In the genomic region with DNA sequence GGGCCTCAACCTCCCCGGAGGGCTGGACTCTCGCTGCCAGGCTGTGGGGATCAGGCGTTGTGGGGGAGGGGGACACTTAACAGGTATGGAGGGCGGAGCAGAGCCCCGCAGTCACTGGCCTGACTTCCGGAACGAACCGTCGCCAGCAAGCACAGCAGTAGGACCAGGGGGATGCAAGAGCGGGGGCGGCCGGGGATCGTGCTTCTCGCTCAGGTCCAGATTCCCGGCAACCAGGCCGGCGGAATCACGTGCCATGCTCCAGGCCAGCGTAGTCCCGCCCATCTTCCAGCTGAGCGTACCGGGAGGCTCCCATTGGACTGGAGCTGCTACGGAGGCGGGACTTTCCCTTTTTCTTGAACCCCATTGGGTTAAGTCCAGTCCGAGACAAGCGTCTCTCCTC, we compare ENCODE assay signal across 10 cellular contexts. TPM values are rescaled to one million over a fixed set of nuclear protein-coding genes. Genes with fewer than 3 reads are reported as not detected.
DNase-seq lines count a peak whose midpoint lies in the region; ATAC-seq, FAIRE-seq and TF ChIP-seq lines count a peak whose summit lies in the region.
"Had no signal": no experiment of that assay in that cellular context is flagged by ENCODE, and none has a peak within 500 bp of the region (broad histone marks: within the 10 kb centered on the region; RNA-seq: fewer than 3 reads in every experiment).

No MANE protein-coding gene starts in this region.

- H2AFZ ChIP-seq in Karpas-422 (ENCODE audit: low read length): no peak overlapping the region

- peak; percentile 77 for ATAC-seq in GM21526 (IDR thresholded peaks at IDR 0.05; ENCODE audit: low FRiP score, unreplicated experiment)

- no peak for FAIRE-seq in GM12891 (lab: Jason Lieb, UNC)

- H3K79me2 ChIP-seq in Karpas-422 (ENCODE audit: low read length): no peaks in the 10 kb centered on the region

- H3K36me3 ChIP-seq in ovary (no peaks in the 10 kb centered on the region), Karpas-422 (ENCODE audit: insufficient read depth, low read length) (no peaks in the 10 kb centered on the region)

- peak; percentile 60 to 69 for DNase-seq in activated CD4-positive, alpha-beta T cell treated with anti-CD3 and anti-CD28 coated beads, Interleukin-2, amount 50 U/mL, for 4 hours
- DNase-seq in epithelial cell of esophagus (ENCODE audit: low read depth) (peak; percentile 60), ovary (peak; percentile 69 to 85 (median 74)), GM12891 (ENCODE audit: insufficient read length, low spot score) (no peak), Karpas-422 (no peak), NCI-H2171 treated with DMSO at 0.1 percent for 48 hours (lab: John Stamatoyannopoulos, UW) (no peak), NCI-H774 (lab: John Stamatoyannopoulos, UW) (no peak)

- no peaks in the 10 kb centered on the region for H3K4me1 ChIP-seq in ovary (ENCODE audit: insufficient read depth)
- H3K4me1 ChIP-seq in Karpas-422 (ENCODE audit: low read length): no peaks in the 10 kb centered on the region

- 69 to 87% (median 73%) methylated on average over 26 of the region's 26 CpGs for WGBS in ovary, 3 donors

- H3K27ac ChIP-seq in ovary (no peak overlapping the region), Karpas-422 (ENCODE audit: low read length) (no peak overlapping the region)

- TF ChIP-seq CTCF in epithelial cell of esophagus (IDR thresholded peaks at IDR 0.05; ENCODE audit: insufficient read depth, low read depth, low read length, missing control alignments) (no peak), ovary (IDR thresholded peaks at IDR 0.05) (no peak)

- intact Hi-C loops in ovary (cut with DNase I): no loop called here

- TF ChIP-seq EP300 in ovary (IDR thresholded peaks at IDR 0.05): no peak

- H3K9me3 ChIP-seq in ovary: no peaks in the 10 kb centered on the region
- H3K9me3 ChIP-seq in Karpas-422 (ENCODE audit: low read length): no peaks in the 10 kb centered on the region

- TF ChIP-seq POLR2A in ovary (IDR thresholded peaks at IDR 0.05) (no peak), GM12891 (IDR thresholded peaks at IDR 0.05; ENCODE audit: low read depth, low read length) (no peak)

- H3K27me3 ChIP-seq in ovary (no peaks in the 10 kb centered on the region), Karpas-422 (ENCODE audit: low read length) (no peaks in the 10 kb centered on the region)

- H3K9ac ChIP-seq in Karpas-422 (ENCODE audit: low read length): no peak overlapping the region

- H3K4me3 ChIP-seq in epithelial cell of esophagus (ENCODE audit: low read length): peak overlapping the region; percentile 40
- peak overlapping the region; percentile 20 for H3K4me3 ChIP-seq in ovary
- H3K4me3 ChIP-seq in Karpas-422 (ENCODE audit: low read length): no peak overlapping the region

- no peak overlapping the region for H3K4me2 ChIP-seq in Karpas-422 (ENCODE audit: low read depth, low read length, poor library complexity, severe bottlenecking)

- no peaks in the 10 kb centered on the region for H3K9me2 ChIP-seq in Karpas-422 (replicated peaks; ENCODE audit: insufficient read depth, low read length)

- H4K20me1 ChIP-seq in Karpas-422 (ENCODE audit: insufficient read depth, low read depth, low read length): no peaks in the 10 kb centered on the region

TF ChIP-seq in GM12891, 5 proteins besides CTCF, POLR2A, EP300 and RAD21:
- TF ChIP-seq TAF1 (IDR thresholded peaks at IDR 0.05; ENCODE audit: low read depth, low read length) (no peak), POU2F2 (IDR thresholded peaks at IDR 0.05; ENCODE audit: low read depth, low read length) (no peak), SPI1 (IDR thresholded peaks at IDR 0.05; ENCODE audit: low read depth, low read length) (no peak), PAX5 (IDR thresholded peaks at IDR 0.05; ENCODE audit: insufficient read depth, low read length, severe bottlenecking) (no peak), POLR2AphosphoS5 (IDR thresholded peaks at IDR 0.05; ENCODE audit: low read depth, low read length) (no peak)
TF ChIP-seq in GM12891: peak in this region for 0.

RNA-seq across cellular contexts. Expression of gene POU5F1, which starts 10.0 kb away (rescaled TPM):
- total RNA-seq in ovary: 10 to 100 TPM in 1 of 7 donors, 1 to 10 TPM in 3, under 1 TPM in 2, not detected in 1; 0.28 to 61.2 (median 3.6) TPM
- polyA plus RNA-seq in ovary: under 1 TPM; 0.25 to 0.41 TPM
- 5.1 TPM for polyA plus RNA-seq in GM12891 (2012; ENCODE audit: low read depth, missing spikeins)
- total RNA-seq in Karpas-422 (2014; rRNA removed; shearing (Covaris generic); ENCODE audit: low replicate concordance): not detected in 2 replicates
- total RNA-seq: NCI-H460, neural crest cell had no signal

RNA-seq across cellular contexts. Expression of gene TCF19, which starts 22.1 kb away (rescaled TPM):
- total RNA-seq in ovary: 1 to 10 TPM; 3.9 to 9.9 (median 6.7) TPM
- polyA plus RNA-seq in ovary: 1 to 10 TPM; 7.1 to 7.2 TPM
- polyA plus RNA-seq in GM12891 (2012; ENCODE audit: low read depth, missing spikeins): 39.2 TPM
- total RNA-seq in Karpas-422 (2014; rRNA removed; shearing (Covaris generic); ENCODE audit: low replicate concordance): 13.9 and 20.4 TPM in 2 replicates

RNA-seq across cellular contexts. Expression of gene CCHCR1, which starts 22.9 kb away (rescaled TPM):
- 10 to 100 TPM; 11.2 to 31.5 (median 25.6) TPM for total RNA-seq in ovary
- 10 to 100 TPM; 11.9 to 21.2 TPM for polyA plus RNA-seq in ovary
- polyA plus RNA-seq in GM12891 (2012; ENCODE audit: low read depth, missing spikeins): 28.3 TPM
- total RNA-seq in Karpas-422 (2014; rRNA removed; shearing (Covaris generic); ENCODE audit: low replicate concordance): 21.3 and 23.1 TPM in 2 replicates

RNA-seq across cellular contexts. Expression of gene PSORS1C2, which starts 41.6 kb away (rescaled TPM):
- total RNA-seq in ovary: not detected
- polyA plus RNA-seq in ovary: not detected
- not detected for polyA plus RNA-seq in GM12891 (2012; ENCODE audit: low read depth, missing spikeins)
- not detected in 2 replicates for total RNA-seq in Karpas-422 (2014; rRNA removed; shearing (Covaris generic); ENCODE audit: low replicate concordance)
- total RNA-seq: NCI-H460, neural crest cell had no signal

Comparison
In these comparisons a context has a peak if more than half of its experiments do, and no peak if none do; other contexts are left out.
1. DNase-seq: peak in activated CD4-positive, alpha-beta T cell treated with anti-CD3 and anti-CD28 coated beads, Interleukin-2, amount 50 U/mL, for 4 hours (2 of 2), epithelial cell of esophagus (single experiment) and ovary (5 of 5); none in GM12891 (single experiment), Karpas-422 (single experiment), NCI-H2171 treated with DMSO at 0.1 percent for 48 hours (single experiment) and NCI-H774 (single experiment).